ENCODE assay signal across 8 cellular contexts in genomic region chr1:89996415-89997110, GRCh38. TPM values are rescaled to one million over a fixed set of nuclear protein-coding genes. Genes with fewer than 3 reads are reported as not detected.
DNase-seq lines count a peak whose midpoint lies in the region; ATAC-seq and TF ChIP-seq lines count a peak whose summit lies in the region.

No MANE protein-coding gene starts in this region.

- H3K36me3 Mint-ChIP-seq in activated CD4-positive, alpha-beta T cell treated with anti-CD3 and anti-CD28 coated beads, Interleukin-2, amount 10 ng/mL, durations not matched to agents 24 days and 14 days (ENCODE audit: low read depth): peaks cover 32% of the 10 kb centered on the region
- H3K36me3 Mint-ChIP-seq in activated naive CD8-positive, alpha-beta T cell treated with anti-CD3 and anti-CD28 coated beads for 36 hours: peaks cover 30% of the 10 kb centered on the region

- no peaks in the 10 kb centered on the region for H3K9me3 Mint-ChIP-seq in activated CD4-positive, alpha-beta T cell treated with anti-CD3 and anti-CD28 coated beads, Interleukin-2, amount 10 ng/mL, durations not matched to agents 24 days and 14 days
- H3K9me3 Mint-ChIP-seq in activated naive CD8-positive, alpha-beta T cell treated with anti-CD3 and anti-CD28 coated beads for 36 hours: no peaks in the 10 kb centered on the region

- peaks cover 35% of the 10 kb centered on the region for H3K4me1 Mint-ChIP-seq in activated CD4-positive, alpha-beta T cell treated with anti-CD3 and anti-CD28 coated beads, Interleukin-2, amount 10 ng/mL, durations not matched to agents 24 days and 14 days
- peaks cover 35% of the 10 kb centered on the region for H3K4me1 Mint-ChIP-seq in activated naive CD8-positive, alpha-beta T cell treated with anti-CD3 and anti-CD28 coated beads for 36 hours

- no peaks in the 10 kb centered on the region for H3K36me3 ChIP-seq in testis (ENCODE audit: low read depth, missing control alignments)

- 29 to 30% methylated on average over 9 of the region's 9 CpGs for WGBS in testis, 2 donors

- peak; percentile 55 for DNase-seq in activated CD4-positive, alpha-beta T cell treated with anti-CD3 and anti-CD28 coated beads, Interleukin-2, amount 10 ng/mL, durations not matched to agents 24 days and 14 days
- DNase-seq in activated CD4-positive, alpha-beta T cell treated with anti-CD3 and anti-CD28 coated beads, Interleukin-2, amount 50 U/mL, for 1 hour: no peak
- DNase-seq in activated naive CD8-positive, alpha-beta T cell treated with anti-CD3 and anti-CD28 coated beads for 36 hours: no peak
- DNase-seq in left lobe of liver (ENCODE audit: low spot score) (peak; percentile 63), testis (no peak), erythroblast (lab: John Stamatoyannopoulos, UW) (no peak), SHP77 treated with DMSO at 0.1 percent for 48 hours (lab: John Stamatoyannopoulos, UW) (no peak)

- intact Hi-C loops in activated CD4-positive, alpha-beta T cell treated with anti-CD3 and anti-CD28 coated beads, Interleukin-2, amount 10 ng/mL, durations not matched to agents 24 days and 14 days (cut with micrococcal nuclease): loop anchor here (10.0 kb wide), 1 partner anchor 1102 kb away; the partner anchor contains the start of gene GTF2B
- intact Hi-C loops in testis (cut with DNase I; ENCODE audit: low total_unique reads): no loop called here

- TF ChIP-seq POLR2A in testis (IDR thresholded peaks at IDR 0.05): no peak
- no peak for TF ChIP-seq POLR2A in erythroblast (IDR thresholded peaks at IDR 0.05; ENCODE audit: low read length)

- H3K4me1 ChIP-seq in testis: peaks cover 5% of the 10 kb centered on the region

- no peak for TF ChIP-seq CTCF in testis (IDR thresholded peaks at IDR 0.05)

- peaks cover 2% of the 10 kb centered on the region for H3K27me3 Mint-ChIP-seq in activated CD4-positive, alpha-beta T cell treated with anti-CD3 and anti-CD28 coated beads, Interleukin-2, amount 10 ng/mL, durations not matched to agents 24 days and 14 days
- H3K27me3 Mint-ChIP-seq in activated naive CD8-positive, alpha-beta T cell treated with anti-CD3 and anti-CD28 coated beads for 36 hours: no peaks in the 10 kb centered on the region

- peak overlapping the region; percentile 49 for H3K27ac Mint-ChIP-seq in activated CD4-positive, alpha-beta T cell treated with anti-CD3 and anti-CD28 coated beads, Interleukin-2, amount 10 ng/mL, durations not matched to agents 24 days and 14 days
- H3K27ac Mint-ChIP-seq in activated naive CD8-positive, alpha-beta T cell treated with anti-CD3 and anti-CD28 coated beads for 36 hours: no peak overlapping the region

- peak overlapping the region; percentile 97 to 98 for H3K4me3 ChIP-seq in testis

- H3K9me3 ChIP-seq in testis: no peaks in the 10 kb centered on the region

- peak overlapping the region; percentile 98 to 99 for H3K27ac ChIP-seq in testis

- H3K27me3 ChIP-seq in testis: no peaks in the 10 kb centered on the region

- H3K4me3 Mint-ChIP-seq in activated CD4-positive, alpha-beta T cell treated with anti-CD3 and anti-CD28 coated beads, Interleukin-2, amount 10 ng/mL, durations not matched to agents 24 days and 14 days: peak overlapping the region; percentile 94
- H3K4me3 Mint-ChIP-seq in activated naive CD8-positive, alpha-beta T cell treated with anti-CD3 and anti-CD28 coated beads for 36 hours: peak overlapping the region; percentile 91

- ATAC-seq in left lobe of liver (peak; percentile 25), HG02623 (IDR thresholded peaks at IDR 0.05; ENCODE audit: unreplicated experiment) (no peak)

RNA-seq across cellular contexts. Expression of gene ZNF326, which starts 1.7 kb away (rescaled TPM):
- total RNA-seq in activated CD4-positive, alpha-beta T cell treated with anti-CD3 and anti-CD28 coated beads, Interleukin-2, amount 10 ng/mL, durations not matched to agents 24 days and 14 days: 36.8 and 38.1 TPM in 2 replicates
- total RNA-seq in activated naive CD8-positive, alpha-beta T cell treated with anti-CD3 and anti-CD28 coated beads for 36 hours: 10 to 100 TPM; 26.8 to 28.1 TPM
- 11.2 TPM for total RNA-seq in left lobe of liver
- 10 to 100 TPM; 28.6 to 30.2 TPM for total RNA-seq in testis
- polyA plus RNA-seq in testis (ENCODE audit: insufficient read depth, low read depth, low replicate concordance): 9.5 TPM

Comparison
In these comparisons a context has a peak if more than half of its experiments do, and no peak if none do; other contexts are left out.
1. DNase-seq: peak in activated CD4-positive, alpha-beta T cell treated with anti-CD3 and anti-CD28 coated beads, Interleukin-2, amount 10 ng/mL, durations not matched to agents 24 days and 14 days (single experiment) and left lobe of liver (single experiment); none in activated CD4-positive, alpha-beta T cell treated with anti-CD3 and anti-CD28 coated beads, Interleukin-2, amount 50 U/mL, for 1 hour (single experiment), activated naive CD8-positive, alpha-beta T cell treated with anti-CD3 and anti-CD28 coated beads for 36 hours (single experiment), testis (single experiment), erythroblast (0 of 2) and SHP77 treated with DMSO at 0.1 percent for 48 hours (single experiment).